20 cellular contexts compared by ENCODE assay signal in genomic region chr14:100609941-100610391, GRCh38. TPM values are rescaled to one million over a fixed set of nuclear protein-coding genes. Genes with fewer than 3 reads are reported as not detected.
DNase-seq lines count a peak whose midpoint lies in the region; ATAC-seq and TF ChIP-seq lines count a peak whose summit lies in the region.
"Had no signal": no experiment of that assay in that cellular context is flagged by ENCODE, and none has a peak within 500 bp of the region (broad histone marks: within the 10 kb centered on the region; RNA-seq: fewer than 3 reads in every experiment).

No MANE protein-coding gene starts in this region.

- H3K27me3 ChIP-seq in endodermal cell (ENCODE audit: control insufficient read depth, insufficient read depth, low read length, poor library complexity, severe bottlenecking) (no peaks in the 10 kb centered on the region), thyroid gland (no peaks in the 10 kb centered on the region)
- H3K27me3 ChIP-seq: SJCRH30 had no signal

- no peak overlapping the region for H3K27ac ChIP-seq in endodermal cell (ENCODE audit: low read depth, low read length)
- no peak overlapping the region for H3K27ac ChIP-seq in thyroid gland
- H3K27ac ChIP-seq: SJCRH30 had no signal

- H3K9me3 ChIP-seq in endodermal cell (ENCODE audit: control insufficient read depth, low read length) (no peaks in the 10 kb centered on the region), thyroid gland (no peaks in the 10 kb centered on the region)
- H3K9me3 ChIP-seq: SJCRH30 had no signal

- no peak overlapping the region for H3K27ac Mint-ChIP-seq in natural killer cell treated with Interleukin-12 subunit alpha and Interleukin-12 subunit beta and Interleukin-15 and Interleukin-18, amount 100 ng/mL, for 72 hours
- H3K27ac Mint-ChIP-seq in natural killer cell, result no peak overlapping the region
- H3K27ac Mint-ChIP-seq in endodermal cell, result no peak overlapping the region
- H3K27ac Mint-ChIP-seq: IgD-negative memory B cell had no signal

- TF ChIP-seq CTCF in natural killer cell (IDR thresholded peaks at IDR 0.05) (no peak), endodermal cell (conservative IDR thresholded peaks at IDR 0.05) (no peak), thyroid gland (IDR thresholded peaks at IDR 0.05) (no peak)

- no peaks in the 10 kb centered on the region for H3K4me1 ChIP-seq in endodermal cell (ENCODE audit: control insufficient read depth, insufficient read depth, low read length)
- H3K4me1 ChIP-seq in thyroid gland, result no peaks in the 10 kb centered on the region

- H3K27me3 Mint-ChIP-seq in natural killer cell treated with Interleukin-12 subunit alpha and Interleukin-12 subunit beta and Interleukin-15 and Interleukin-18, amount 100 ng/mL, for 72 hours, result peaks cover 0 to 7% of the 10 kb centered on the region in 2 donors
- H3K27me3 Mint-ChIP-seq in natural killer cell (ENCODE audit: low read depth in 2 of 2) (peaks cover 0 to 20% of the 10 kb centered on the region in 2 donors), endodermal cell (ENCODE audit: insufficient read depth) (peaks cover 4% of the 10 kb centered on the region)

- no peak overlapping the region for H3K9ac ChIP-seq in endodermal cell (ENCODE audit: extremely low read depth, low read length, poor library complexity, severe bottlenecking)

- H3K4me3 ChIP-seq in endodermal cell (ENCODE audit: low read length) (no peak overlapping the region), thyroid gland (replicated peaks in 1 of 3) (no peak overlapping the region)
- H3K4me3 ChIP-seq: SJCRH30 had no signal

- no peaks in the 10 kb centered on the region for H3K9me3 Mint-ChIP-seq in natural killer cell treated with Interleukin-12 subunit alpha and Interleukin-12 subunit beta and Interleukin-15 and Interleukin-18, amount 100 ng/mL, for 72 hours
- H3K9me3 Mint-ChIP-seq in natural killer cell, result no peaks in the 10 kb centered on the region
- no peaks in the 10 kb centered on the region for H3K9me3 Mint-ChIP-seq in endodermal cell
- H3K9me3 Mint-ChIP-seq: IgD-negative memory B cell had no signal

- no peaks in the 10 kb centered on the region for H3K4me1 Mint-ChIP-seq in natural killer cell treated with Interleukin-12 subunit alpha and Interleukin-12 subunit beta and Interleukin-15 and Interleukin-18, amount 100 ng/mL, for 72 hours (ENCODE audit: low read depth in 2 of 2)
- H3K4me1 Mint-ChIP-seq in natural killer cell (no peaks in the 10 kb centered on the region), endodermal cell (no peaks in the 10 kb centered on the region)
- H3K4me1 Mint-ChIP-seq: CD14-positive monocyte, IgD-negative memory B cell had no signal

- H3K4me3 Mint-ChIP-seq in natural killer cell treated with Interleukin-12 subunit alpha and Interleukin-12 subunit beta and Interleukin-15 and Interleukin-18, amount 100 ng/mL, for 72 hours, result no peak overlapping the region
- no peak overlapping the region for H3K4me3 Mint-ChIP-seq in natural killer cell
- no peak overlapping the region for H3K4me3 Mint-ChIP-seq in endodermal cell
- H3K4me3 Mint-ChIP-seq: CD14-positive monocyte, IgD-negative memory B cell had no signal

- no peak for ATAC-seq in natural killer cell treated with Interleukin-12 subunit alpha and Interleukin-12 subunit beta and Interleukin-15 and Interleukin-18, amount 100 ng/mL, for 72 hours
- ATAC-seq in natural killer cell (no peak), HG02938 (IDR thresholded peaks at IDR 0.05; ENCODE audit: unreplicated experiment) (no peak), GM21381 (IDR thresholded peaks at IDR 0.05; ENCODE audit: unreplicated experiment) (no peak)

- no peak for TF ChIP-seq POLR2A in thyroid gland (IDR thresholded peaks at IDR 0.05)

- no peaks in the 10 kb centered on the region for H3K36me3 Mint-ChIP-seq in natural killer cell treated with Interleukin-12 subunit alpha and Interleukin-12 subunit beta and Interleukin-15 and Interleukin-18, amount 100 ng/mL, for 72 hours
- no peaks in the 10 kb centered on the region for H3K36me3 Mint-ChIP-seq in natural killer cell
- H3K36me3 Mint-ChIP-seq in endodermal cell (ENCODE audit: low read depth), result no peaks in the 10 kb centered on the region
- H3K36me3 Mint-ChIP-seq: CD14-positive monocyte had no signal

- peak; percentile 50 for DNase-seq in natural killer cell treated with Interleukin-12 subunit alpha and Interleukin-12 subunit beta and Interleukin-15 and Interleukin-18, amount 100 ng/mL, for 72 hours (ENCODE audit: low spot score)
- DNase-seq in natural killer cell (no peak), endodermal cell (peak; percentile 37), posterior vena cava (ENCODE audit: low spot score) (peak; percentile 76), thyroid gland (no peak)
- DNase-seq: AML-193, DMS79 treated with DMSO at 0.1 percent for 48 hours, Karpas-422, NCI-H1048, NCI-H1436, NCI-H1930, NCI-H226, NCI-H524, NCI-H82, RPMI8226, SJCRH30 had no signal

- WGBS in endodermal cell (ENCODE audit: insufficient coverage in 1 of 2, insufficient read length in 1 of 2), 2 experiments, result 93 to 95% methylated on average over 5 to 13 of the region's 13 CpGs
- 91 to 100% methylated on average over 5 to 11 of the region's 13 CpGs for WGBS in thyroid gland, 2 donors

- no peaks in the 10 kb centered on the region for H3K36me3 ChIP-seq in endodermal cell (ENCODE audit: control insufficient read depth, insufficient read depth, low read length)
- no peaks in the 10 kb centered on the region for H3K36me3 ChIP-seq in thyroid gland
- H3K36me3 ChIP-seq: SJCRH30 had no signal

- intact Hi-C loops in natural killer cell (cut with micrococcal nuclease), result no loop called here
- intact Hi-C loops in posterior vena cava (cut with DNase I), result no loop called here
- intact Hi-C loops in thyroid gland (cut with DNase I), result no loop called here

RNA-seq across cellular contexts. Expression of gene BEGAIN, which starts 22.7 kb away (rescaled TPM):
- not detected for total RNA-seq in natural killer cell treated with Interleukin-12 subunit alpha and Interleukin-12 subunit beta and Interleukin-15 and Interleukin-18, amount 100 ng/mL, for 72 hours
- 1 to 10 TPM in 1 of 3 donors, under 1 TPM in 1, not detected in 1; 0.11 to 1.3 TPM for total RNA-seq in natural killer cell
- 1 to 10 TPM in 1 of 2 donors, under 1 TPM in 1; 0.91 to 1.3 TPM for total RNA-seq in endodermal cell
- polyA plus RNA-seq in endodermal cell (2013, experiment 1 of 2), result 1.4 TPM
- polyA plus RNA-seq in endodermal cell (2013, experiment 2 of 2), result 1.1 TPM
- total RNA-seq in posterior vena cava, result 1 to 10 TPM in 1 of 2 donors, under 1 TPM in 1; 0.56 to 1.2 TPM
- total RNA-seq in thyroid gland, result 1 to 10 TPM in 1 of 4 donors, under 1 TPM in 2, not detected in 1; 0.22 to 1.3 (median 0.50) TPM

Comparison
In these comparisons a context has a peak if more than half of its experiments do, and no peak if none do; other contexts are left out.
1. DNase-seq: peak in natural killer cell treated with Interleukin-12 subunit alpha and Interleukin-12 subunit beta and Interleukin-15 and Interleukin-18, amount 100 ng/mL, for 72 hours (single experiment), endodermal cell (single experiment) and posterior vena cava (single experiment); none in natural killer cell (single experiment) and thyroid gland (0 of 2).